Comparison of ENCODE assay signal across 19 cellular contexts in genomic region chr15:65795663-65796201, GRCh38. TPM values are rescaled to one million over a fixed set of nuclear protein-coding genes. Genes with fewer than 3 reads are reported as not detected.
DNase-seq lines count a peak whose midpoint lies in the region; TF ChIP-seq lines count a peak whose summit lies in the region.
"Had no signal": no experiment of that assay in that cellular context is flagged by ENCODE, and none has a peak within 500 bp of the region (broad histone marks: within the 10 kb centered on the region; RNA-seq: fewer than 3 reads in every experiment).

No MANE protein-coding gene starts in this region.

- peak overlapping the region in 2 of 8 donors; percentile 65 to 90 for H3K27ac Mint-ChIP-seq in CD8-positive, alpha-beta memory T cell
- peak overlapping the region; percentile 72 for H3K27ac Mint-ChIP-seq in HFFc6
- H3K27ac Mint-ChIP-seq in activated CD4-positive, alpha-beta memory T cell treated with anti-CD3 and anti-CD28 coated beads, Interleukin-2, amount 10 ng/mL, durations not matched to agents 7 days and 5 days = peak overlapping the region; percentile 51
- H3K27ac Mint-ChIP-seq: WTC11 had no signal

- no peak overlapping the region for H2BK5ac ChIP-seq in mesendoderm (ENCODE audit: low read length)

- POLR2A ChIA-PET in CD8-positive, alpha-beta memory T cell (lab: Charles Lee) = no interaction called here
- POLR2A ChIA-PET in activated CD4-positive, alpha-beta memory T cell treated with anti-CD3 and anti-CD28 coated beads, Interleukin-2, amount 10 ng/mL, durations not matched to agents 7 days and 5 days (lab: Charles Lee) = interaction anchor here (1.0 to 9.4 kb wide), 6 partner anchors 9 to 279 kb away, joined by 3 to 115 read pairs (median 4); no protein-coding TSS in a partner anchor

- H3K4me3 Mint-ChIP-seq in CD8-positive, alpha-beta memory T cell = no peak overlapping the region
- H3K4me3 Mint-ChIP-seq in HFFc6 = no peak overlapping the region; the same call in 1 of the 2 replicates
- no peak overlapping the region for H3K4me3 Mint-ChIP-seq in activated CD4-positive, alpha-beta memory T cell treated with anti-CD3 and anti-CD28 coated beads, Interleukin-2, amount 10 ng/mL, durations not matched to agents 7 days and 5 days
- H3K4me3 Mint-ChIP-seq: WTC11 had no signal

- H3K4me2 ChIP-seq in mesendoderm (ENCODE audit: low read length) = no peak overlapping the region

- H2AK5ac ChIP-seq in mesendoderm (ENCODE audit: low read length) = no peak overlapping the region

- H3K36me3 Mint-ChIP-seq in CD8-positive, alpha-beta memory T cell = peaks cover 0 to 15% (median 0%) of the 10 kb centered on the region in 3 donors
- H3K36me3 Mint-ChIP-seq in HFFc6 (ENCODE audit: low read depth) = no peaks in the 10 kb centered on the region
- H3K36me3 Mint-ChIP-seq in activated CD4-positive, alpha-beta memory T cell treated with anti-CD3 and anti-CD28 coated beads, Interleukin-2, amount 10 ng/mL, durations not matched to agents 7 days and 5 days (ENCODE audit: low read depth) = peaks cover 5% of the 10 kb centered on the region
- H3K36me3 Mint-ChIP-seq: brain, WTC11 had no signal

- no peaks in the 10 kb centered on the region for H3K27me3 ChIP-seq in CD8-positive, alpha-beta memory T cell (ENCODE audit: insufficient read depth, low read length, poor library complexity, severe bottlenecking)
- H3K27me3 ChIP-seq in mesendoderm (ENCODE audit: insufficient read depth, low read length, poor library complexity) = no peaks in the 10 kb centered on the region
- H3K27me3 ChIP-seq: colonic mucosa, SJSA1, upper lobe of left lung had no signal

- H4K5ac ChIP-seq in mesendoderm (ENCODE audit: low read length) = no peak overlapping the region

- H3K9me3 Mint-ChIP-seq in CD8-positive, alpha-beta memory T cell = peaks cover 0 to 2% (median 0%) of the 10 kb centered on the region in 5 donors
- no peaks in the 10 kb centered on the region for H3K9me3 Mint-ChIP-seq in HFFc6
- no peaks in the 10 kb centered on the region for H3K9me3 Mint-ChIP-seq in activated CD4-positive, alpha-beta memory T cell treated with anti-CD3 and anti-CD28 coated beads, Interleukin-2, amount 10 ng/mL, durations not matched to agents 7 days and 5 days
- H3K9me3 Mint-ChIP-seq: neural crest cell, WTC11 had no signal

- no peak overlapping the region for H3K4me3 ChIP-seq in CD8-positive, alpha-beta memory T cell (ENCODE audit: low read length)
- no peak overlapping the region for H3K4me3 ChIP-seq in mesendoderm (ENCODE audit: low read length)
- H3K4me3 ChIP-seq: colonic mucosa, HAP-1, SJSA1, upper lobe of left lung had no signal

- peak overlapping the region; percentile 81 for H4K8ac ChIP-seq in mesendoderm (ENCODE audit: low read depth, low read length)

- DNase-seq in CD8-positive, alpha-beta memory T cell = no peak
- DNase-seq in HFFc6 = no peak
- no peak for DNase-seq in activated CD4-positive, alpha-beta memory T cell treated with anti-CD3 and anti-CD28 coated beads, Interleukin-2, amount 10 ng/mL, durations not matched to agents 7 days and 5 days
- no peak for DNase-seq in mesendoderm
- no peak for DNase-seq in NCI-H128 (lab: John Stamatoyannopoulos, UW; ENCODE audit: unreplicated experiment)
- DNase-seq in NK-92 (lab: John Stamatoyannopoulos, UW; ENCODE audit: unreplicated experiment) = no peak
- DNase-seq in NCI-H2081 treated with DMSO at 0.1 percent for 48 hours (lab: John Stamatoyannopoulos, UW) = no peak
- DNase-seq: colonic mucosa; head of caudate nucleus; midbrain; NCI-H146; NCI-H69; stimulated activated CD4-positive, alpha-beta T cell treated with anti-CD3 and anti-CD28 coated beads, Interleukin-4, amount 100 ng/mL, for 24 hours; upper lobe of left lung had no signal

- H2BK120ac ChIP-seq in mesendoderm (ENCODE audit: low read depth, low read length) = no peak overlapping the region

- no peak overlapping the region for H3K23ac ChIP-seq in mesendoderm (ENCODE audit: low read length)

- H3K4me1 Mint-ChIP-seq in CD8-positive, alpha-beta memory T cell = peaks cover 24 to 50% (median 42%) of the 10 kb centered on the region in 3 donors
- H3K4me1 Mint-ChIP-seq in HFFc6 (ENCODE audit: low read depth) = peaks cover 42% of the 10 kb centered on the region
- peaks cover 52% of the 10 kb centered on the region for H3K4me1 Mint-ChIP-seq in activated CD4-positive, alpha-beta memory T cell treated with anti-CD3 and anti-CD28 coated beads, Interleukin-2, amount 10 ng/mL, durations not matched to agents 7 days and 5 days

- H3K27me3 Mint-ChIP-seq in CD8-positive, alpha-beta memory T cell = peaks cover 0 to 5% of the 10 kb centered on the region in 2 donors
- H3K27me3 Mint-ChIP-seq in HFFc6 (ENCODE audit: insufficient read depth) = peaks cover 2% of the 10 kb centered on the region; the same call in 1 of the 2 replicates
- no peaks in the 10 kb centered on the region for H3K27me3 Mint-ChIP-seq in activated CD4-positive, alpha-beta memory T cell treated with anti-CD3 and anti-CD28 coated beads, Interleukin-2, amount 10 ng/mL, durations not matched to agents 7 days and 5 days

- no peak overlapping the region for H3K18ac ChIP-seq in mesendoderm (ENCODE audit: low read length)

- H3K4me1 ChIP-seq in CD8-positive, alpha-beta memory T cell (ENCODE audit: insufficient read depth, low read length) = peaks cover 16% of the 10 kb centered on the region
- peaks cover 3% of the 10 kb centered on the region for H3K4me1 ChIP-seq in mesendoderm (ENCODE audit: control insufficient read depth, low read depth, low read length)

- no peaks in the 10 kb centered on the region for H3K9me3 ChIP-seq in CD8-positive, alpha-beta memory T cell (ENCODE audit: low read length)
- H3K9me3 ChIP-seq: colonic mucosa, HAP-1, SJSA1, upper lobe of left lung had no signal

- TF ChIP-seq CTCF in HFFc6 (IDR thresholded peaks at IDR 0.05) = no peak

- H3K4ac ChIP-seq in mesendoderm (ENCODE audit: low read depth, low read length) = no peak overlapping the region

- no peaks in the 10 kb centered on the region for H3K79me2 ChIP-seq in mesendoderm (ENCODE audit: control insufficient read depth, insufficient read depth, low read length)

- no peaks in the 10 kb centered on the region for H3K79me1 ChIP-seq in mesendoderm (ENCODE audit: low read length)

- no peak overlapping the region for H3K9ac ChIP-seq in mesendoderm (ENCODE audit: low read length)

- H3K36me3 ChIP-seq in CD8-positive, alpha-beta memory T cell (ENCODE audit: insufficient read depth, low read length) = no peaks in the 10 kb centered on the region
- no peaks in the 10 kb centered on the region for H3K36me3 ChIP-seq in mesendoderm (ENCODE audit: control insufficient read depth, insufficient read depth, low read length)
- H3K36me3 ChIP-seq: colonic mucosa, HAP-1, SJSA1, upper lobe of left lung had no signal

- H2BK15ac ChIP-seq in mesendoderm (replicated peaks; ENCODE audit: low read depth) = no peak overlapping the region

- CTCF ChIA-PET in CD8-positive, alpha-beta memory T cell (lab: Charles Lee) = no interaction called here
- CTCF ChIA-PET in activated CD4-positive, alpha-beta memory T cell treated with anti-CD3 and anti-CD28 coated beads, Interleukin-2, amount 10 ng/mL, durations not matched to agents 7 days and 5 days (lab: Charles Lee) = interaction anchor here (1.2 to 6.8 kb wide), 2 partner anchors 23 to 62 kb away, joined by 3 to 34 read pairs; no protein-coding TSS in a partner anchor

- no peak overlapping the region for H3K56ac ChIP-seq in mesendoderm (ENCODE audit: low read length)

- peak overlapping the region; percentile 16 for H3K27ac ChIP-seq in CD8-positive, alpha-beta memory T cell (ENCODE audit: low read depth, low read length)
- H3K27ac ChIP-seq in mesendoderm (ENCODE audit: low read depth, low read length) = no peak overlapping the region
- H3K27ac ChIP-seq: colonic mucosa, SJSA1, upper lobe of left lung had no signal

- WGBS in mesendoderm (ENCODE audit: extremely low coverage, insufficient coverage, low lambda C conversion rate) = no CpG with 5 or more reads among the region's 2 CpGs

RNA-seq across cellular contexts. Expression of gene DENND4A, which starts 3.6 kb away (rescaled TPM):
- 10 to 100 TPM; 47.2 to 54.3 TPM for total RNA-seq in CD8-positive, alpha-beta memory T cell
- 21.5 TPM for polyA plus RNA-seq in CD8-positive, alpha-beta memory T cell
- 10 to 100 TPM; 15.8 to 19.4 (median 17.1) TPM for total RNA-seq in HFFc6 (2021; fragmentation: NEBNext Ultra II Directional; extraction: Animal tissue kit (Norgen Biotek cat#: 25700))
- 10 to 100 TPM; 40.4 to 41.1 TPM for total RNA-seq in activated CD4-positive, alpha-beta memory T cell treated with anti-CD3 and anti-CD28 coated beads, Interleukin-2, amount 10 ng/mL, durations not matched to agents 7 days and 5 days
- 1.9 TPM for polyA plus RNA-seq in mesendoderm (2013, experiment 1 of 2)
- 1.9 TPM for polyA plus RNA-seq in mesendoderm (2013, experiment 2 of 2)
